Comparison of ENCODE assay signal across 15 cellular contexts in the genomic region with DNA sequence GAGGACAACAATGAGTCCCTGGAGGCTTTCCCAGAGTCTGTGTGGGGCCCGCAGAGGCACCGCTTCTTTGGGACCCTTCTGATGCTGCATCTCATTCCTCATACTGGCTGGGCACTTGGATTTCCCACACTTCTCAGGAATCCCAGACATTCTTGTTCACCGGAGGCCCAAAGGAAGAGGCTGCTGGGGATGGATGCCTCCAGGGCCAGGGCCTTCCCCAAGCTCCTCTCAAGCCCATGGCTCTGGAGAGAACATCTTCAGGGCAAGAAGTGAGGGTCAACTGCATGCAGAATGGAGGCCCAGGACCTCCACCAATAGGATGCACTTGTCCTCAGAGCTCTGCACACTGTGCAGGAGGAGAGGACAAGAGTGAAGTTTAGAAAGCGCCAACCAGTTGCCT. TPM values are rescaled to one million over a fixed set of nuclear protein-coding genes. Genes with fewer than 3 reads are reported as not detected.
DNase-seq lines count a peak whose midpoint lies in the region; ATAC-seq and TF ChIP-seq lines count a peak whose summit lies in the region.
"Had no signal": no experiment of that assay in that cellular context is flagged by ENCODE, and none has a peak within 500 bp of the region (broad histone marks: within the 10 kb centered on the region; RNA-seq: fewer than 3 reads in every experiment).

No MANE protein-coding gene starts in this region.

- H3K36me3 ChIP-seq in adrenal gland (replicated peaks in 1 of 2) (no peaks in the 10 kb centered on the region), skeletal muscle tissue (ENCODE audit: control insufficient read depth in 3 of 3, insufficient read depth in 3 of 3, low read length in 3 of 3) (no peaks in the 10 kb centered on the region)

- peak overlapping the region in 1 of 3 donors; percentile 60 for H3K9ac ChIP-seq in skeletal muscle tissue (ENCODE audit: low read depth in 1 of 3, low read length in 3 of 3)

- no peak for TF ChIP-seq CTCF in adrenal gland (IDR thresholded peaks at IDR 0.05)

- peak; percentile 79 for DNase-seq in EH (ENCODE audit: low read depth)
- DNase-seq in adrenal gland: no peak
- no peak for DNase-seq in anterior cingulate cortex (lab: John Stamatoyannopoulos, UW)
- DNase-seq in KG1 (lab: John Stamatoyannopoulos, UW): no peak
- no peak for DNase-seq in HUDEP-2 (lab: John Stamatoyannopoulos, UW; ENCODE audit: unreplicated experiment in 76 of 76)
- DNase-seq: activated B cell treated with CpG ODN at 0.5 μM for 24 hours; activated T-cell treated with anti-CD3 and anti-CD28 coated beads, Interleukin-2, amount 50 U/mL, for 1 hour; AML-193; DMS 273 treated with DMSO at 0.1 percent for 48 hours; effector memory CD8-positive, alpha-beta T cell; NCI-H1105 had no signal

- H3K27me3 ChIP-seq in adrenal gland (no peaks in the 10 kb centered on the region), layer of hippocampus (ENCODE audit: control insufficient read depth, insufficient read depth, low read length) (no peaks in the 10 kb centered on the region), skeletal muscle tissue (ENCODE audit: control insufficient read depth in 3 of 3, insufficient read depth in 3 of 3, low read length in 3 of 3) (no peaks in the 10 kb centered on the region)

- 60 to 73% (median 66%) methylated on average over 4 of the region's 4 CpGs for WGBS in adrenal gland, 4 donors

- H3K4me1 ChIP-seq in adrenal gland (replicated peaks in 1 of 2) (peaks cover 30 to 52% of the 10 kb centered on the region in 2 donors), skeletal muscle tissue (ENCODE audit: control insufficient read depth in 3 of 3, insufficient read depth in 3 of 3, low read length in 3 of 3) (peaks cover 52 to 72% (median 59%) of the 10 kb centered on the region in 3 donors)

- no peaks in the 10 kb centered on the region for H3K9me3 ChIP-seq in adrenal gland (replicated peaks in 1 of 3)
- no peaks in the 10 kb centered on the region for H3K9me3 ChIP-seq in skeletal muscle tissue (ENCODE audit: control insufficient read depth in 3 of 3, low read length in 3 of 3)

- H3K27ac ChIP-seq in adrenal gland (peak overlapping the region in 4 of 5 donors; percentile 51 to 91 (median 78)), layer of hippocampus (ENCODE audit: low read depth, low read length) (peak overlapping the region; percentile 71), skeletal muscle tissue (ENCODE audit: low read depth, low read length) (peak overlapping the region; percentile 67)

- no peak for ATAC-seq in GM21717 (IDR thresholded peaks at IDR 0.05; ENCODE audit: unreplicated experiment)
- ATAC-seq: effector memory CD8-positive, alpha-beta T cell had no signal

- intact Hi-C loops in adrenal gland (cut with DNase I): no loop called here

- TF ChIP-seq POLR2A in adrenal gland (IDR thresholded peaks at IDR 0.05): no peak

- H3K4me3 ChIP-seq in adrenal gland (no peak overlapping the region), skeletal muscle tissue (ENCODE audit: low read length in 3 of 3) (no peak overlapping the region)

RNA-seq across cellular contexts. Expression of a gene that starts 34.6 kb away (rescaled TPM):
- total RNA-seq in adrenal gland (100 to 1,000 TPM in 5 of 8 donors, 10 to 100 TPM in 3; 57.9 to 330 (median 113) TPM), skeletal muscle tissue (56.4 TPM)
- polyA plus RNA-seq in adrenal gland: 100 to 1,000 TPM in 1 of 3 donors, 10 to 100 TPM in 2; 73.6 to 175 (median 74.6) TPM
- total RNA-seq: activated B cell treated with CpG ODN at 0.5 μM for 24 hours, OCI-LY7 had no signal
